1 cellular context compared by ENCODE assay signal in the genomic region with DNA sequence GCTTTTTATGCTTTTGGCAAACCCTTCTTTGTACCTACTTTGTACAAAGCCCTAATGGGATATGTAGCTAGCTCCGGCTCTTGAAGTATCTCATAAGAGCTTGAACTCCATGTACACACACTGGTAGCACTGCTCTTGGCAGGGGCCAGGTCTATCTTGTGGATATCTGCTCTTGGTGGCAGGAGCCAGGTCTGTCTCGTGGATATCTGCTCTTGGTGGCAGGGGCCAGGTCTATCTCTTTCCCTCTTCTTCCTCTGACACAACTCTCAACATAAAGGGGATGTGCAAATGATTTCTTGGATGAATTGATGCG.
TF ChIP-seq lines count a peak whose summit lies in the region.

No MANE protein-coding gene starts in this region.

TF ChIP-seq in GM12878, 131 proteins besides CTCF, POLR2A, EP300 and RAD21:
- no peak for TF ChIP-seq SMAD1 (IDR thresholded peaks at IDR 0.05; ENCODE audit: low read depth, partially characterized antibody)
- 0 out of 2 replicates have a peak, but pooled peaks have one; percentile 33 for TF ChIP-seq POLR2AphosphoS2 (IDR thresholded peaks at IDR 0.05; ENCODE audit: low read depth, low read length)
- no peak for TF ChIP-seq HDGF (IDR thresholded peaks at IDR 0.05)
- peak; percentile 41 for TF ChIP-seq NR2F1 (conservative IDR thresholded peaks at IDR 0.05)
- 0 out of 2 replicates have a peak, but pooled peaks have one; percentile 5 for TF ChIP-seq EED (IDR thresholded peaks at IDR 0.05; ENCODE audit: low read depth)
- peak; percentile 23 for TF ChIP-seq ZNF687 (IDR thresholded peaks at IDR 0.05)
- TF ChIP-seq ZNF24 (IDR thresholded peaks at IDR 0.05): 0 out of 2 replicates have a peak, but pooled peaks have one; percentile 9
- TF ChIP-seq PAX5 (IDR thresholded peaks at IDR 0.05; ENCODE audit: borderline replicate concordance, low read depth, low read length): no peak
- TF ChIP-seq, protein P1, sequence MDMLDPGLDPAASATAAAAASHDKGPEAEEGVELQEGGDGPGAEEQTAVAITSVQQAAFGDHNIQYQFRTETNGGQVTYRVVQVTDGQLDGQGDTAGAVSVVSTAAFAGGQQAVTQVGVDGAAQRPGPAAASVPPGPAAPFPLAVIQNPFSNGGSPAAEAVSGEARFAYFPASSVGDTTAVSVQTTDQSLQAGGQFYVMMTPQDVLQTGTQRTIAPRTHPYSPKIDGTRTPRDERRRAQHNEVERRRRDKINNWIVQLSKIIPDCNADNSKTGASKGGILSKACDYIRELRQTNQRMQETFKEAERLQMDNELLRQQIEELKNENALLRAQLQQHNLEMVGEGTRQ (IDR thresholded peaks at IDR 0.05; ENCODE audit: borderline replicate concordance, low read depth, low read length): no peak
- TF ChIP-seq DPF2 (IDR thresholded peaks at IDR 0.05): peak; percentile 26; the same call in 1 of the 2 replicates
- TF ChIP-seq MTA2 (IDR thresholded peaks at IDR 0.05; ENCODE audit: low read depth): peak; percentile 23; the same call in 1 of the 2 replicates
- 0 out of 2 replicates have a peak, but pooled peaks have one; percentile 8 for TF ChIP-seq CBX5 (IDR thresholded peaks at IDR 0.05; ENCODE audit: low read depth)
- TF ChIP-seq BMI1 (IDR thresholded peaks at IDR 0.05; ENCODE audit: borderline replicate concordance): 0 out of 2 replicates have a peak, but pooled peaks have one; percentile 4
- TF ChIP-seq RUNX3 (IDR thresholded peaks at IDR 0.05; ENCODE audit: low read length): no peak
- TF ChIP-seq TCF3 (IDR thresholded peaks at IDR 0.05; ENCODE audit: borderline replicate concordance, insufficient read depth, low read depth, low read length): no peak
- peak; percentile 50; the same call in 1 of the 2 replicates for TF ChIP-seq POLR2AphosphoS5 (IDR thresholded peaks at IDR 0.05; ENCODE audit: low read length)
- TF ChIP-seq MLLT1 (IDR thresholded peaks at IDR 0.05): 0 out of 2 replicates have a peak, but pooled peaks have one; percentile 45
- peak; percentile 48; the same call in 1 of the 2 replicates for TF ChIP-seq RELB (IDR thresholded peaks at IDR 0.05; ENCODE audit: low read depth)
TF ChIP-seq in GM12878: peak in this region for 12.
